Comparison of ENCODE assay signal across 8 cellular contexts in the genomic region with DNA sequence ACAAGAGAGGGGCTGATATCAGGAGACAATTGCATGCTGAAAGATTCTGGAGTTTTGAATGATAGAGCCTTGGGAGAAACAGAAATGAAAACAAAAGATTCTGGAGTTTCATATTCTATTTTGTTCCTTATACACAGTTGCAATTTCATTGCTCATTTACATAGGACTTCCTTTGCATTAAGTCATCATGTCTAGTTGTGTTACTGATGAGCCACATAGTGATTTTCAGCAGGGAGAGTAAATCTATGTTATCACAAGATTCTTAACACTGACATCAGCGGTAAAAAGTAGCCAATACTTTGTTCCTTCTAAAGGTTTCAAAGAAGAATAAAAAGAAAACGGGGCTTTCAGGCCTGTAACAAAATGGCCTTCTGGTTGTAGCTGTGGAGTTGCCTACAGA.
DNase-seq lines count a peak whose midpoint lies in the region; ATAC-seq and TF ChIP-seq lines count a peak whose summit lies in the region.

No MANE protein-coding gene starts in this region.

- H3K27me3 ChIP-seq in MM.1S (replicated peaks; ENCODE audit: insufficient read depth, low read length), result no peaks in the 10 kb centered on the region

- peak overlapping the region; percentile 77 for H3K27ac ChIP-seq in MM.1S (ENCODE audit: low read length)

- peak; percentile 46 for ATAC-seq in GM21737 (IDR thresholded peaks at IDR 0.05; ENCODE audit: unreplicated experiment)

- peak overlapping the region; percentile 39; the same call in 1 of the 2 replicates for H3K9ac ChIP-seq in MM.1S (ENCODE audit: low read length)

- H3K4me1 ChIP-seq in MM.1S (ENCODE audit: low read length), result peaks cover 35% of the 10 kb centered on the region

- peak overlapping the region; percentile 82 for H3K4me2 ChIP-seq in MM.1S (ENCODE audit: low read depth, low read length)

- no peaks in the 10 kb centered on the region for H3K9me3 ChIP-seq in MM.1S (replicated peaks; ENCODE audit: insufficient read depth, low read length)

- in situ Hi-C loops in GM13976 (cut with MboI; ENCODE audit: low sequenced_read_pairs, unreplicated experiment), result no loop called here

- peaks cover 89% of the 10 kb centered on the region for H3K79me2 ChIP-seq in MM.1S (ENCODE audit: low read length)

- no peak overlapping the region for H2AFZ ChIP-seq in MM.1S (ENCODE audit: low read length)

- DNase-seq in GM13976 (ENCODE audit: low spot score) (peak; percentile 51), MM.1S (peak; percentile 67), germinal center (ENCODE audit: low spot score) (peak; percentile 36), hepatic stellate cell (ENCODE audit: low spot score) (no peak), SIG-M5 (lab: John Stamatoyannopoulos, UW) (no peak), GOT3 (lab: John Stamatoyannopoulos, UW) (no peak), NCI-H187 (lab: John Stamatoyannopoulos, UW) (no peak)

- no peak for TF ChIP-seq CTCF in GM13976 (IDR thresholded peaks at IDR 0.05; ENCODE audit: borderline replicate concordance, control extremely low read depth, extremely low read depth, insufficient read depth, missing control alignments)
- TF ChIP-seq CTCF in MM.1S (IDR thresholded peaks at IDR 0.05; ENCODE audit: low read length), result no peak

- no peaks in the 10 kb centered on the region for H3K36me3 ChIP-seq in MM.1S (replicated peaks; ENCODE audit: insufficient read depth, low read length)

- H3K9me2 ChIP-seq in MM.1S (replicated peaks; ENCODE audit: insufficient read depth, low read length), result no peaks in the 10 kb centered on the region

- H3F3A ChIP-seq in MM.1S (ENCODE audit: insufficient read depth, low read length), result peaks cover 36% of the 10 kb centered on the region

- H3K4me3 ChIP-seq in MM.1S (ENCODE audit: low read length), result peak overlapping the region; percentile 41

- no peaks in the 10 kb centered on the region for H4K20me1 ChIP-seq in MM.1S (ENCODE audit: insufficient read depth, low read length)

Comparison
In these comparisons a context has a peak if more than half of its experiments do, and no peak if none do; other contexts are left out.
1. DNase-seq: peak in GM13976 (single experiment), MM.1S (single experiment) and germinal center (single experiment); none in hepatic stellate cell (single experiment), SIG-M5 (single experiment), GOT3 (single experiment) and NCI-H187 (0 of 2).